Comparison of ENCODE assay signal across 8 cellular contexts in genomic region chr1:9196129-9197040, GRCh38.
DNase-seq lines count a peak whose midpoint lies in the region; ATAC-seq and TF ChIP-seq lines count a peak whose summit lies in the region.

No MANE protein-coding gene starts in this region.

- H3K36me3 ChIP-seq in WERI-Rb-1, result no peaks in the 10 kb centered on the region

- ATAC-seq in GM19025 (IDR thresholded peaks at IDR 0.05; ENCODE audit: low read depth, unreplicated experiment) (peak; percentile 45), HG02870 (IDR thresholded peaks at IDR 0.05; ENCODE audit: unreplicated experiment) (no peak)

- DNase-seq in Ammon's horn (ENCODE audit: low spot score) (peak; percentile 82), NCI-H1105 (lab: John Stamatoyannopoulos, UW) (peak; percentile 56), WERI-Rb-1 (peak; percentile 92), caudate nucleus (lab: John Stamatoyannopoulos, UW) (peak in 55 of 61 donors; percentile 12 to 90 (median 58)), kidney tubule cell (ENCODE audit: low spot score) (peak; percentile 88)
- DNase-seq in stimulated activated CD4-positive, alpha-beta T cell treated with anti-CD3 and anti-CD28 coated beads, Interleukin-2, amount 100 ng/mL, for 4 hours (ENCODE audit: low read depth), result peak; percentile 33

- peak; percentile 68 for TF ChIP-seq CTCF in WERI-Rb-1 (IDR thresholded peaks at IDR 0.05; ENCODE audit: low read depth, low read length)

- no peaks in the 10 kb centered on the region for H3K27me3 ChIP-seq in WERI-Rb-1 (ENCODE audit: insufficient read depth, low read depth, severe bottlenecking)

- H3K27ac ChIP-seq in WERI-Rb-1 (peak overlapping the region; percentile 95), caudate nucleus (ENCODE audit: low read depth, low read length) (peak overlapping the region; percentile 36)

- peak overlapping the region; percentile 42 for H3K4me3 ChIP-seq in WERI-Rb-1 (ENCODE audit: low read depth, low read length)

- H3K9me3 ChIP-seq in WERI-Rb-1 (ENCODE audit: severe bottlenecking), result no peaks in the 10 kb centered on the region

Comparison
In these comparisons a context has a peak if more than half of its experiments do, and no peak if none do; other contexts are left out.
1. DNase-seq: peak in every context shown above with its lines; median percentile 92 in WERI-Rb-1; 88 in kidney tubule cell; 82 in Ammon's horn; 58 in caudate nucleus; 56 in NCI-H1105; 33 in stimulated activated CD4-positive, alpha-beta T cell treated with anti-CD3 and anti-CD28 coated beads, Interleukin-2, amount 100 ng/mL, for 4 hours.